ENCODE assay signal across 9 cellular contexts in genomic region chr4:153221783-153222161, GRCh38. TPM values are rescaled to one million over a fixed set of nuclear protein-coding genes. Genes with fewer than 3 reads are reported as not detected.
DNase-seq lines count a peak whose midpoint lies in the region; ATAC-seq and TF ChIP-seq lines count a peak whose summit lies in the region.
"Had no signal": no experiment of that assay in that cellular context is flagged by ENCODE, and none has a peak within 500 bp of the region (broad histone marks: within the 10 kb centered on the region; RNA-seq: fewer than 3 reads in every experiment).

No MANE protein-coding gene starts in this region.

- H3K27ac Mint-ChIP-seq in nephron progenitor cell: peak overlapping the region; percentile 100

- H3K79me2 ChIP-seq in MM.1S (ENCODE audit: low read length): no peaks in the 10 kb centered on the region

- peaks cover 23% of the 10 kb centered on the region for H3K9me3 Mint-ChIP-seq in nephron progenitor cell

- H3K4me3 Mint-ChIP-seq in nephron progenitor cell: peak overlapping the region; percentile 95

- H3K4me3 ChIP-seq in AG04450 (ENCODE audit: low read depth, low read length) (peak overlapping the region; percentile 76), MM.1S (ENCODE audit: low read length) (peak overlapping the region; percentile 67), endocrine pancreas (ENCODE audit: control insufficient read depth, insufficient read depth, low read length) (peak overlapping the region; percentile 2)

- H3K9me3 ChIP-seq in AG04450 (ENCODE audit: control insufficient read depth, insufficient read depth, low read length): no peaks in the 10 kb centered on the region
- H3K9me3 ChIP-seq in MM.1S (replicated peaks; ENCODE audit: insufficient read depth, low read length): no peaks in the 10 kb centered on the region
- H3K9me3 ChIP-seq in endocrine pancreas (ENCODE audit: control insufficient read depth, low read length): no peaks in the 10 kb centered on the region

- H2AFZ ChIP-seq in MM.1S (ENCODE audit: low read length): peak overlapping the region; percentile 91

- no peaks in the 10 kb centered on the region for H4K20me1 ChIP-seq in MM.1S (ENCODE audit: insufficient read depth, low read length)

- H3K4me1 Mint-ChIP-seq in nephron progenitor cell: peaks cover 60% of the 10 kb centered on the region

- 0 out of 2 replicates have a peak, but pooled peaks cover 5% of the 10 kb centered on the region for H3F3A ChIP-seq in MM.1S (ENCODE audit: insufficient read depth, low read length)

- CTCF ChIA-PET in AG04450 (lab: Charles Lee): interaction anchor here (0.6 to 1.0 kb wide), 2 partner anchors 122 to 422 kb away, joined by 3 to 4 read pairs; no protein-coding TSS in a partner anchor

- H3K9me2 ChIP-seq in MM.1S (replicated peaks; ENCODE audit: insufficient read depth, low read length): no peaks in the 10 kb centered on the region

- H3K9ac ChIP-seq in MM.1S (ENCODE audit: low read length) (peak overlapping the region; percentile 38; the same call in 1 of the 2 replicates), endocrine pancreas (ENCODE audit: control insufficient read depth, insufficient read depth, low read length) (no peak overlapping the region)

- no peak for ATAC-seq in GM18909 (IDR thresholded peaks at IDR 0.05; ENCODE audit: poor library complexity, unreplicated experiment)

- no peak for DNase-seq in AG04450 (ENCODE audit: low read depth, low spot score)
- no peak for DNase-seq in MM.1S
- no peak for DNase-seq in nephron progenitor cell
- DNase-seq in erythroblast (lab: John Stamatoyannopoulos, UW): no peak
- no peak for DNase-seq in NCI-H1694 (lab: John Stamatoyannopoulos, UW)
- DNase-seq in NK-92 (lab: John Stamatoyannopoulos, UW; ENCODE audit: unreplicated experiment): no peak
- DNase-seq: DND-41 had no signal

- TF ChIP-seq CTCF in AG04450 (IDR thresholded peaks at IDR 0.05; ENCODE audit: low read depth, low read length) (no peak), MM.1S (IDR thresholded peaks at IDR 0.05; ENCODE audit: low read length) (no peak), nephron progenitor cell (IDR thresholded peaks at IDR 0.05) (no peak)

- no peaks in the 10 kb centered on the region for H3K27me3 Mint-ChIP-seq in nephron progenitor cell (ENCODE audit: low read depth, poor library complexity)

- H3K36me3 ChIP-seq in MM.1S (replicated peaks; ENCODE audit: insufficient read depth, low read length) (no peaks in the 10 kb centered on the region), endocrine pancreas (ENCODE audit: control insufficient read depth, insufficient read depth, low read length) (no peaks in the 10 kb centered on the region)

- H3K36me3 Mint-ChIP-seq in nephron progenitor cell (ENCODE audit: low read depth): peaks cover 43% of the 10 kb centered on the region

- H3K4me1 ChIP-seq in MM.1S (ENCODE audit: low read length) (no peaks in the 10 kb centered on the region), endocrine pancreas (ENCODE audit: control insufficient read depth, insufficient read depth, low read length) (peaks cover 11% of the 10 kb centered on the region)

- H3K27me3 ChIP-seq in AG04450 (ENCODE audit: control insufficient read depth, insufficient read depth, low read length): no peaks in the 10 kb centered on the region
- no peaks in the 10 kb centered on the region for H3K27me3 ChIP-seq in MM.1S (replicated peaks; ENCODE audit: insufficient read depth, low read length)
- H3K27me3 ChIP-seq in endocrine pancreas (ENCODE audit: control insufficient read depth, insufficient read depth, low read length): no peaks in the 10 kb centered on the region

- TF ChIP-seq POLR2A in erythroblast (IDR thresholded peaks at IDR 0.05; ENCODE audit: low read length): no peak

- H3K4me2 ChIP-seq in MM.1S (ENCODE audit: low read depth, low read length): peak overlapping the region; percentile 87

- H3K27ac ChIP-seq in AG04450 (ENCODE audit: low read depth, low read length): peak overlapping the region; percentile 93
- H3K27ac ChIP-seq in MM.1S (ENCODE audit: low read length): no peak overlapping the region

- POLR2A ChIA-PET in AG04450 (lab: Yijun Ruan, JAX): interaction anchor here (0.7 to 1.2 kb wide), 2 partner anchors 12 to 36 kb away, joined by 3 to 4 read pairs; no protein-coding TSS in a partner anchor

RNA-seq across cellular contexts. Expression of gene TRIM2, which starts 17.5 kb away (rescaled TPM):
- polyA plus RNA-seq in AG04450 (2011; rRNA removed): 30.4 and 31.3 TPM in 2 replicates
- polyA minus RNA-seq in AG04450 (2011; rRNA and poly(A)+ RNA removed): 102 and 131 TPM in 2 replicates

Comparison
In these comparisons a context has a peak if more than half of its experiments do, and no peak if none do; other contexts are left out.
1. H3K4me3 ChIP-seq: peak in every context shown above with its lines; median percentile 76 in AG04450; 67 in MM.1S; 2 in endocrine pancreas.